26 cellular contexts compared by ENCODE assay signal in the genomic region with DNA sequence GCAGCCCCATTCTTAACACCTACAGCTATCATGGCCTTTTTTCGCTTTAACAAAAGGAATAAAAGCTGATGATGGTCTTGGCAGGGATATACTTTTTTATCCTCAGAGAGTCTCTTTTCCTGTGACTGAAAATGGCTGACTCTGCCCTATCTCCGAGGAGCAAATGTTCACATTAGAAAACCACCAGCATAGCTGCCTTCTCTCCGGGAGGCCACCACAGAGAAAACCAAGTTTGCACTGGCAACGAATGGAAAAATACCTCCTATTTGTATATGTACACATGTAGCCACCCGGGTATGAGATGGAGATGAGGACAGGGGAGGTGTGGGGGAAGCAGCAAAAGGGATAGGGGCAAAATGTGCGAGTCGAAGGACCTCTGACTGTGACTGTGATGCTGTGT.
A peak's percentile ranks its signal among the peaks of the same experiment; 100 is the strongest.
DNase-seq lines count a peak whose midpoint lies in the region; ATAC-seq and TF ChIP-seq lines count a peak whose summit lies in the region.
"Had no signal": no experiment of that assay in that cellular context is flagged by ENCODE, and none has a peak within 500 bp of the region (broad histone marks: within the 10 kb centered on the region; RNA-seq: fewer than 3 reads in every experiment).

No MANE protein-coding gene starts in this region.

- H3K9me3 ChIP-seq in SJSA1 (replicated peaks) (no peaks in the 10 kb centered on the region), mesenchymal stem cell (ENCODE audit: control insufficient read depth, low read length) (peaks cover 2% of the 10 kb centered on the region)
- H3K9me3 ChIP-seq: SJCRH30 had no signal

- H2BK5ac ChIP-seq in mesenchymal stem cell (ENCODE audit: low read depth, low read length, poor library complexity, severe bottlenecking): no peak overlapping the region

- TF ChIP-seq CTCF in chondrocyte (IDR thresholded peaks at IDR 0.05): no peak

- H3K27me3 Mint-ChIP-seq in chondrocyte (ENCODE audit: low read depth): no peaks in the 10 kb centered on the region
- H3K27me3 Mint-ChIP-seq: B cell had no signal

- peak overlapping the region; percentile 28 for H3K27ac Mint-ChIP-seq in chondrocyte (ENCODE audit: unreplicated experiment)
- H3K27ac Mint-ChIP-seq: B cell; CD8-positive, alpha-beta T cell had no signal

- H2BK120ac ChIP-seq in mesenchymal stem cell (ENCODE audit: low read depth, low read length): no peak overlapping the region

- H3K9ac ChIP-seq in mesenchymal stem cell (ENCODE audit: low read length): no peak overlapping the region

- H3K18ac ChIP-seq in mesenchymal stem cell (ENCODE audit: low read depth in 1 of 2, low read length in 2 of 2): no peak overlapping the region

- H3K36me3 ChIP-seq in SJSA1 (no peaks in the 10 kb centered on the region), mesenchymal stem cell (ENCODE audit: control insufficient read depth in 1 of 2, insufficient read depth in 2 of 2, low read depth in 1 of 2, low read length in 2 of 2) (peaks cover 7 to 12% of the 10 kb centered on the region in 2 experiments)
- H3K36me3 ChIP-seq: SJCRH30 had no signal

- H2BK12ac ChIP-seq in mesenchymal stem cell (ENCODE audit: low read length in 2 of 2): no peak overlapping the region

- peaks cover 24% of the 10 kb centered on the region for H3K4me1 Mint-ChIP-seq in chondrocyte (ENCODE audit: low read depth)
- H3K4me1 Mint-ChIP-seq: B cell had no signal

- peaks cover 2% of the 10 kb centered on the region for H3K9me3 Mint-ChIP-seq in chondrocyte (ENCODE audit: low read depth)

- peaks cover 19% of the 10 kb centered on the region for H3K4me1 ChIP-seq in SJSA1 (replicated peaks)
- H3K4me1 ChIP-seq in mesenchymal stem cell (ENCODE audit: control insufficient read depth, insufficient read depth, low read depth, low read length): peaks cover 10% of the 10 kb centered on the region
- H3K4me1 ChIP-seq: SJCRH30 had no signal

- no peak for ATAC-seq in HG03442 (IDR thresholded peaks at IDR 0.05; ENCODE audit: unreplicated experiment)
- no peak for ATAC-seq in GM21390 (IDR thresholded peaks at IDR 0.05; ENCODE audit: unreplicated experiment)
- ATAC-seq: CD8-positive, alpha-beta T cell; HCT116; Right ventricle myocardium inferior had no signal

- H3K4ac ChIP-seq in mesenchymal stem cell (ENCODE audit: low read depth in 1 of 2, low read length in 2 of 2): no peak overlapping the region

- H3K27ac ChIP-seq in SJSA1 (peak overlapping the region; percentile 44), mesenchymal stem cell (ENCODE audit: low read length, poor library complexity, severe bottlenecking) (peak overlapping the region; percentile 81)
- H3K27ac ChIP-seq: C4-2B, PC-9, SJCRH30 had no signal

- no peak overlapping the region for H4K8ac ChIP-seq in mesenchymal stem cell (ENCODE audit: low read length)

- H2AFZ ChIP-seq in mesenchymal stem cell (ENCODE audit: low read depth, low read length): no peak overlapping the region
- H2AFZ ChIP-seq: PC-9 had no signal

- H2AK5ac ChIP-seq in mesenchymal stem cell (ENCODE audit: low read length, severe bottlenecking): peak overlapping the region; percentile 35

- no peak overlapping the region for H2BK15ac ChIP-seq in mesenchymal stem cell (ENCODE audit: low read depth, poor library complexity, severe bottlenecking)

- H3K14ac ChIP-seq in mesenchymal stem cell (ENCODE audit: low read length in 2 of 2): no peak overlapping the region

- no peak overlapping the region for H3K4me3 Mint-ChIP-seq in chondrocyte (ENCODE audit: unreplicated experiment)
- H3K4me3 Mint-ChIP-seq: B cell; CD8-positive, alpha-beta T cell had no signal

- no peaks in the 10 kb centered on the region for H3K79me1 ChIP-seq in mesenchymal stem cell (replicated peaks; ENCODE audit: low read length, poor library complexity, severe bottlenecking)

- peaks cover 18% of the 10 kb centered on the region for H3K36me3 Mint-ChIP-seq in chondrocyte (ENCODE audit: low read depth)

- peak overlapping the region; percentile 8 for H3K4me2 ChIP-seq in mesenchymal stem cell (ENCODE audit: low read length, poor library complexity, severe bottlenecking)
- H3K4me2 ChIP-seq: PC-9 had no signal

- no peak overlapping the region for H3K4me3 ChIP-seq in SJSA1
- no peak overlapping the region for H3K4me3 ChIP-seq in mesenchymal stem cell (ENCODE audit: insufficient read depth in 1 of 2, low read depth in 1 of 2, low read length in 2 of 2)
- H3K4me3 ChIP-seq: PC-9, SJCRH30 had no signal

- H3K23ac ChIP-seq in mesenchymal stem cell (ENCODE audit: low read length in 2 of 2): no peak overlapping the region

- WGBS in mesenchymal stem cell: 100% methylated on average over 6 of the region's 7 CpGs

- H3K27me3 ChIP-seq in SJSA1 (replicated peaks) (no peaks in the 10 kb centered on the region), mesenchymal stem cell (ENCODE audit: control insufficient read depth in 1 of 2, insufficient read depth in 1 of 2, low read length in 2 of 2) (no peaks in the 10 kb centered on the region)
- H3K27me3 ChIP-seq: SJCRH30 had no signal

- H4K91ac ChIP-seq in mesenchymal stem cell (ENCODE audit: low read length): no peak overlapping the region

- DNase-seq in SJSA1 (ENCODE audit: low read depth in 1 of 2, low spot score in 2 of 2): peak in 1 of 2 experiments; percentile 37
- DNase-seq in chondrocyte (ENCODE audit: low spot score): no peak
- DNase-seq in mesenchymal stem cell: no peak
- DNase-seq in NCI-H2227 treated with DMSO at 0.1 percent for 48 hours (lab: John Stamatoyannopoulos, UW): no peak
- DNase-seq in OCI-M2 (lab: John Stamatoyannopoulos, UW; ENCODE audit: unreplicated experiment): no peak
- DNase-seq: CD8-positive, alpha-beta T cell; DMS 273 treated with DMSO at 0.1 percent for 48 hours; DMS79; GF-D8; KBM-7; MV-4-11; NCI-H1105; NCI-H1436 treated with DMSO at 0.1 percent for 48 hours; NCI-H187 treated with DMSO at 0.1 percent for 48 hours; NCI-H2171 treated with DMSO at 0.1 percent for 48 hours; NCI-H524; NCI-H82; NK-92 treated with Interleukin-12 subunit alpha and Interleukin-12 subunit beta, amount 100 ng/mL, for 24 hours; PC-9; SJCRH30 had no signal
